10 cellular contexts compared by ENCODE assay signal in the genomic region with DNA sequence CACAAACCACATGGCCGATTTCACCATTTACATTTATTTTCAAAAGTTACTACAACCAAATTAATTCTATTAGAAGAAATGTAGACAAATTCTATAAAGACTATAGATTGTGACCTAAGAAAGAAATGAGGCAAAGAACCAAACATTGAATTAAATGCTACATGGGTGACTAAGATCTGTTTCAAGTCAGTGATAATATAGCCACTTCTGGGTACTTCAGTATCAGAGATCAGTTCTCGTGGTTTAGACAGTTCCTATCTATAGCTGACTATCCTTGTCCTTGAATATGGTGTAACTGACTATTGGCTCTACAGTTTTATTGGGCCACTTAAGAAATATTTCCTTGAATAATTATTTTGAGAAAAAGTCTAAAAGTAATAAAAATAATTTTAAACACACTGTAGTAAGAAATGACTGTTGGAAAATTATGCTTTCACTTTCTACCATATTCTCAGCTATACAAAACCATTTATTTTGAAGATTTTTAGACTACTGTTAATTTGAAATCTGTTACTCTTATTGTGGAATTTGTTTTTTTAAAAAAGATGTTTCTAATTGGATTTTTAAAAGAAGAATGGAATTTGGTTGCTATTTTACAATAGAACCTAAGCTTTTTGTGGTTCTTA. TPM values are rescaled to one million over a fixed set of nuclear protein-coding genes. Genes with fewer than 3 reads are reported as not detected.
DNase-seq lines count a peak whose midpoint lies in the region; ATAC-seq, FAIRE-seq and TF ChIP-seq lines count a peak whose summit lies in the region.
"Had no signal": no experiment of that assay in that cellular context is flagged by ENCODE, and none has a peak within 500 bp of the region (broad histone marks: within the 10 kb centered on the region; RNA-seq: fewer than 3 reads in every experiment).

No MANE protein-coding gene starts in this region.

- peak; percentile 66 for FAIRE-seq in GM12891 (lab: Jason Lieb, UNC)

- peaks cover 0 to 14% (median 0%) of the 10 kb centered on the region in 3 donors for H3K36me3 ChIP-seq in Peyer's patch

- H3K27ac ChIP-seq in right cardiac atrium (ENCODE audit: low read length) (no peak overlapping the region), Peyer's patch (no peak overlapping the region)

- peaks cover 8% of the 10 kb centered on the region for H3K4me1 Mint-ChIP-seq in T-helper 2 cell treated with Interferon-gamma antibody and Interleukin-4, amounts not matched to agents 5 μg/mL and 100 μg/mL, for 36 hours (ENCODE audit: low read depth)

- no peak for TF ChIP-seq CTCF in Peyer's patch (IDR thresholded peaks at IDR 0.05)

- H3K9me3 ChIP-seq in right cardiac atrium (ENCODE audit: control insufficient read depth, low read length) (no peaks in the 10 kb centered on the region), Peyer's patch (no peaks in the 10 kb centered on the region)

- ATAC-seq in GM19467 (IDR thresholded peaks at IDR 0.05; ENCODE audit: unreplicated experiment) (peak; percentile 62), HG03103 (IDR thresholded peaks at IDR 0.05; ENCODE audit: low read depth, unreplicated experiment) (peak; percentile 73), right cardiac atrium (no peak)

- H3K27ac Mint-ChIP-seq in T-helper 2 cell treated with Interferon-gamma antibody and Interleukin-4, amounts not matched to agents 5 μg/mL and 100 μg/mL, for 36 hours = no peak overlapping the region

- peak overlapping the region; percentile 27 for H3K4me3 Mint-ChIP-seq in T-helper 2 cell treated with Interferon-gamma antibody and Interleukin-4, amounts not matched to agents 5 μg/mL and 100 μg/mL, for 36 hours

- H3K36me3 Mint-ChIP-seq in T-helper 2 cell treated with Interferon-gamma antibody and Interleukin-4, amounts not matched to agents 5 μg/mL and 100 μg/mL, for 36 hours (ENCODE audit: low read depth) = peaks cover 15% of the 10 kb centered on the region

- H3K27me3 Mint-ChIP-seq in T-helper 2 cell treated with Interferon-gamma antibody and Interleukin-4, amounts not matched to agents 5 μg/mL and 100 μg/mL, for 36 hours (ENCODE audit: low read depth) = no peaks in the 10 kb centered on the region

- H3K9me3 Mint-ChIP-seq in T-helper 2 cell treated with Interferon-gamma antibody and Interleukin-4, amounts not matched to agents 5 μg/mL and 100 μg/mL, for 36 hours = no peaks in the 10 kb centered on the region

- 81% methylated on average over 2 of the region's 2 CpGs for WGBS in right cardiac atrium

- no peak for DNase-seq in GM12891 (ENCODE audit: insufficient read length, low spot score)
- DNase-seq in T-helper 2 cell treated with Interferon-gamma antibody and Interleukin-4, amounts not matched to agents 5 μg/mL and 100 μg/mL, for 36 hours (ENCODE audit: low spot score) = no peak
- no peak for DNase-seq in SK-N-DZ (ENCODE audit: low spot score)
- DNase-seq in right cardiac atrium = no peak
- no peak for DNase-seq in putamen (ENCODE audit: low spot score)
- DNase-seq in Peyer's patch = no peak
- DNase-seq: Calu3 had no signal

- TF ChIP-seq POLR2A in GM12891 (IDR thresholded peaks at IDR 0.05; ENCODE audit: low read depth, low read length) = no peak
- TF ChIP-seq POLR2A in Peyer's patch (IDR thresholded peaks at IDR 0.05) = no peak

- H3K4me1 ChIP-seq in right cardiac atrium (ENCODE audit: control insufficient read depth, insufficient read depth, low read length) (no peaks in the 10 kb centered on the region), Peyer's patch (no peaks in the 10 kb centered on the region)

- H3K27me3 ChIP-seq in right cardiac atrium (ENCODE audit: control insufficient read depth, insufficient read depth) (no peaks in the 10 kb centered on the region), Peyer's patch (no peaks in the 10 kb centered on the region)

- H3K4me3 ChIP-seq in right cardiac atrium (ENCODE audit: low read length) (no peak overlapping the region), Peyer's patch (no peak overlapping the region)
- H3K4me3 ChIP-seq: lung had no signal

- intact Hi-C loops in right cardiac atrium (cut with DNase I) = no loop called here

TF ChIP-seq in GM12891, 5 proteins besides CTCF, POLR2A, EP300 and RAD21:
- no peak for TF ChIP-seq SPI1 (IDR thresholded peaks at IDR 0.05; ENCODE audit: low read depth, low read length)
- no peak for TF ChIP-seq POU2F2 (IDR thresholded peaks at IDR 0.05; ENCODE audit: low read depth, low read length)
- TF ChIP-seq POLR2AphosphoS5 (IDR thresholded peaks at IDR 0.05; ENCODE audit: low read depth, low read length) = no peak
- no peak for TF ChIP-seq PAX5 (IDR thresholded peaks at IDR 0.05; ENCODE audit: insufficient read depth, low read length, severe bottlenecking)
- no peak for TF ChIP-seq TAF1 (IDR thresholded peaks at IDR 0.05; ENCODE audit: low read depth, low read length)

RNA-seq across cellular contexts. Expression of gene KCNMB3, which starts 14.1 kb away (rescaled TPM):
- polyA plus RNA-seq in GM12891 (2012; ENCODE audit: low read depth, missing spikeins) = 3.9 TPM
- polyA plus RNA-seq in SK-N-DZ (2014; cell fraction: cytosol; rRNA removed) = 2.2 and 2.9 TPM in 2 replicates
- 3.9 and 10.8 TPM in 2 replicates for polyA plus RNA-seq in SK-N-DZ (2014; cell fraction: nucleus; rRNA removed)
- total RNA-seq in right cardiac atrium (1 to 10 TPM; 1.1 to 1.4 (median 1.2) TPM), Peyer's patch (10 to 100 TPM in 1 of 4 donors, 1 to 10 TPM in 3; 1.6 to 18.2 (median 4.6) TPM)
- 1.9 TPM for polyA plus RNA-seq in right cardiac atrium

Comparison
In these comparisons a context has a peak if more than half of its experiments do, and no peak if none do; other contexts are left out.
1. ATAC-seq: peak in GM19467 (single experiment) and HG03103 (single experiment); none in right cardiac atrium (0 of 2).